Comparison of ENCODE assay signal across 12 cellular contexts in genomic region chr19:42898656-42899055, GRCh38. TPM values are rescaled to one million over a fixed set of nuclear protein-coding genes. Genes with fewer than 3 reads are reported as not detected.
DNase-seq lines count a peak whose midpoint lies in the region; ATAC-seq, FAIRE-seq and TF ChIP-seq lines count a peak whose summit lies in the region.
"Not testable (repeated sequence)": the region's sequence is repeated elsewhere in the genome, so short reads cannot be mapped to it uniquely, and the experiment has no call there.
"Had no signal": no experiment of that assay in that cellular context is flagged by ENCODE, and none has a peak within 500 bp of the region (broad histone marks: within the 10 kb centered on the region; RNA-seq: fewer than 3 reads in every experiment).

No MANE protein-coding gene starts in this region.

- H3K27me3 Mint-ChIP-seq in HFFc6 (ENCODE audit: insufficient read depth), result not testable (repeated sequence)

- not testable (repeated sequence) for TF ChIP-seq CTCF in A549 (IDR thresholded peaks at IDR 0.05); HFFc6 (IDR thresholded peaks at IDR 0.05); PC-3 (conservative IDR thresholded peaks at IDR 0.05; ENCODE audit: low read depth, low read length)

- not testable (repeated sequence) for H3K27me3 ChIP-seq in PC-3 (ENCODE audit: low read length)

- 0% methylated on average over 1 of the region's 1 CpG for WGBS in A549 (ENCODE audit: missing lambda C conversion rate)
- WGBS in mesodermal cell (ENCODE audit: insufficient coverage in 2 of 2), 2 experiments, result no CpG with 5 or more reads among the region's 1 CpG

- not testable (repeated sequence) for H3K36me3 ChIP-seq in PC-3 (ENCODE audit: low read depth, low read length); mesodermal cell (ENCODE audit: control insufficient read depth, insufficient read depth, low read length)

- H3K4me1 Mint-ChIP-seq in HFFc6 (ENCODE audit: low read depth), result peaks cover 66% of the 10 kb centered on the region

- H3K27ac Mint-ChIP-seq in HFFc6, result peak overlapping the region; percentile 95

- not testable (repeated sequence) for TF ChIP-seq POLR2A in A549 (IDR thresholded peaks at IDR 0.05; ENCODE audit: low read length)

- BruUV-seq in PC-3 (replicated peaks; lab: Mats Ljungman, UMichigan), result not testable (repeated sequence)

- POLR2A ChIA-PET in A549 (lab: Yijun Ruan, JAX); PC-3 (lab: Charles Lee; ENCODE audit: unreplicated experiment): not testable (repeated sequence)

- not testable (repeated sequence) for H3K9me2 ChIP-seq in PC-3 (replicated peaks; ENCODE audit: low read length)

- peak; percentile 68 to 81; a peak in 4 of 5 replicates for TF ChIP-seq EP300 in A549 (IDR thresholded peaks at IDR 0.05)

- intact Hi-C loops in PC-3 (cut with micrococcal nuclease), result not testable (repeated sequence)

- H3K9ac ChIP-seq in PC-3 (ENCODE audit: low read length), result peak overlapping the region; percentile 85

- H3K4me3 ChIP-seq in A549; PC-3 (ENCODE audit: low read length); mesodermal cell (ENCODE audit: extremely low read depth, insufficient read depth, low read length, poor library complexity, severe bottlenecking): not testable (repeated sequence)

- peaks cover 26% of the 10 kb centered on the region for H3K9me3 ChIP-seq in A549
- H3K9me3 ChIP-seq in PC-3 (ENCODE audit: low read length); mesodermal cell (ENCODE audit: control insufficient read depth, low read length): not testable (repeated sequence)

- H3K4me2 ChIP-seq in A549 (peak overlapping the region; percentile 53), PC-3 (ENCODE audit: low read length) (peak overlapping the region; percentile 65)

- not testable (repeated sequence) for ATAC-seq in A549, PC-3

- TF ChIP-seq RAD21 in A549 (conservative IDR thresholded peaks at IDR 0.05 in 1 of 2, IDR thresholded peaks at IDR 0.05 in 1 of 2), result peak; percentile 5 to 35; a peak in 2 of 5 replicates

- FAIRE-seq in A549 (lab: Jason Lieb, UNC), result not testable (repeated sequence)

- not testable (repeated sequence) for H2AFZ ChIP-seq in PC-3 (ENCODE audit: low read length)

- H3K27ac ChIP-seq in A549, result peak overlapping the region; percentile 71 to 84
- peak overlapping the region; percentile 99 for H3K27ac ChIP-seq in PC-3 (ENCODE audit: low read length)
- H3K27ac ChIP-seq in mesodermal cell (ENCODE audit: low read depth, low read length, severe bottlenecking), result peak overlapping the region; percentile 66

- H4K20me1 ChIP-seq in PC-3 (ENCODE audit: low read length), result not testable (repeated sequence)

- H3K4me1 ChIP-seq in A549 (peaks cover 36% of the 10 kb centered on the region), PC-3 (ENCODE audit: insufficient read depth, low read length) (peaks cover 31% of the 10 kb centered on the region), mesodermal cell (ENCODE audit: control insufficient read depth, insufficient read depth, low read length, poor library complexity, severe bottlenecking) (peaks cover 13% of the 10 kb centered on the region)

- H3K79me2 ChIP-seq in PC-3 (ENCODE audit: low read length), result not testable (repeated sequence)

- H3K9me3 Mint-ChIP-seq in HFFc6, result peaks cover 16% of the 10 kb centered on the region

- DNase-seq in A549 (ENCODE audit: low read depth in 1 of 2, low spot score in 1 of 2) (peak in 1 of 2 experiments; percentile 81), ELR (ENCODE audit: low read depth) (peak; percentile 56), HFFc6 (peak; percentile 78), PC-3 (peak; percentile 69), SW480 (ENCODE audit: low spot score) (peak; percentile 69), cerebellar cortex (ENCODE audit: low spot score) (peak; percentile 44), fibroblast of peridontal ligament (ENCODE audit: extremely low read depth) (peak; percentile 33)

- CTCF ChIA-PET in A549 (lab: Yijun Ruan, JAX), result interaction anchor here (0.9 to 2.1 kb wide), 5 partner anchors 11 to 332 kb away, joined by 3 to 6 read pairs (median 4); no protein-coding TSS in a partner anchor
- CTCF ChIA-PET in PC-3 (lab: Charles Lee), result not testable (repeated sequence)

- peak overlapping the region; percentile 76; the same call in 1 of the 2 replicates for H3K4me3 Mint-ChIP-seq in HFFc6

- H3F3A ChIP-seq in PC-3 (ENCODE audit: low read length, unreplicated experiment), result not testable (repeated sequence)

- H3K36me3 Mint-ChIP-seq in HFFc6 (ENCODE audit: low read depth), result peaks cover 33% of the 10 kb centered on the region

TF ChIP-seq in A549, 52 proteins besides CTCF, POLR2A, EP300 and RAD21:
- peak; percentile 61; the same call in 1 of the 2 replicates for TF ChIP-seq HOXB5 (CRISPR knock-in tag; IDR thresholded peaks at IDR 0.05)
- TF ChIP-seq MYC (IDR thresholded peaks at IDR 0.05; ENCODE audit: borderline replicate concordance, low read length), result 0 out of 2 replicates have a peak, but pooled peaks have one; percentile 33
- TF ChIP-seq CEBPB (IDR thresholded peaks at IDR 0.05), result peak in 1 of 2 experiments; percentile 76; a peak in 2 of 4 replicates
- TF ChIP-seq PBX3 (IDR thresholded peaks at IDR 0.05), result peak; percentile 64; the same call in 1 of the 2 replicates
- not testable (repeated sequence) for TF ChIP-seq FOSL2 (IDR thresholded peaks at IDR 0.05)
- TF ChIP-seq FOSL2 (CRISPR knock-in tag; IDR thresholded peaks at IDR 0.05), result peak; percentile 77
- 0 out of 2 replicates have a peak, but pooled peaks have one; percentile 23 for TF ChIP-seq JUNB (IDR thresholded peaks at IDR 0.05)
- TF ChIP-seq MAX (IDR thresholded peaks at IDR 0.05), result 0 out of 2 replicates have a peak, but pooled peaks have one; percentile 37
- TF ChIP-seq GATA3 (IDR thresholded peaks at IDR 0.05; ENCODE audit: borderline replicate concordance), result peak; percentile 98
- peak; percentile 30 to 47; a peak in 1 of 5 replicates for TF ChIP-seq JUN (IDR thresholded peaks at IDR 0.05)
TF ChIP-seq in A549: peak in this region for 9; not testable (repeated sequence) for 43.

RNA-seq across cellular contexts. Expression of gene PSG6, which starts 19.0 kb away (rescaled TPM):
- polyA plus RNA-seq in A549 (2011; rRNA removed), result 0.05 TPM in 1 of 2 replicates, not detected in the other
- 0.06 TPM in 1 of 2 replicates, not detected in the other for polyA plus RNA-seq in A549 (2012; cell fraction: cytosol; rRNA removed)
- polyA plus RNA-seq in A549 (2012; cell fraction: nucleus; rRNA removed), result not detected in 2 replicates
- polyA plus RNA-seq in A549 (2017; fragmentation: RNase III; extraction: RNeasy Plus Mini Kit Qiagen cat#74134 plus additional on column Dnase treatment), result not detected in 3 replicates
- not detected in 2 replicates for polyA minus RNA-seq in A549 (2011; rRNA and poly(A)+ RNA removed)
- total RNA-seq in HFFc6 (2021; fragmentation: NEBNext Ultra II Directional; extraction: Animal tissue kit (Norgen Biotek cat#: 25700)), result 1 to 10 TPM in 3 of 6 experiments, under 1 TPM in 3; 0.31 to 1.1 (median 0.99) TPM
- total RNA-seq in PC-3 (2014; rRNA removed), result not detected in 2 replicates
- polyA plus RNA-seq in mesodermal cell (2013, experiment 1 of 2), result not detected
- polyA plus RNA-seq in mesodermal cell (2013, experiment 2 of 2), result not detected
- total RNA-seq: CD4-positive, alpha-beta memory T cell; H7; LHCN-M2 had no signal
- polyA plus RNA-seq: AG04450; CD4-positive, alpha-beta memory T cell had no signal

RNA-seq across cellular contexts. Expression of gene PSG1, which starts 19.1 kb away (rescaled TPM):
- polyA plus RNA-seq in A549 (2011; rRNA removed), result 0.16 and 0.22 TPM in 2 replicates
- polyA plus RNA-seq in A549 (2012; cell fraction: cytosol; rRNA removed), result 0.16 and 0.26 TPM in 2 replicates
- polyA plus RNA-seq in A549 (2012; cell fraction: nucleus; rRNA removed), result 0.32 and 0.43 TPM in 2 replicates
- 0.28 to 0.41 TPM (median 0.30 TPM) in 3 replicates for polyA plus RNA-seq in A549 (2017; fragmentation: RNase III; extraction: RNeasy Plus Mini Kit Qiagen cat#74134 plus additional on column Dnase treatment)
- polyA minus RNA-seq in A549 (2011; rRNA and poly(A)+ RNA removed), result 0.10 and 0.12 TPM in 2 replicates
- 10 to 100 TPM in 1 of 6 experiments, 1 to 10 TPM in 5; 4.3 to 10.5 (median 8.6) TPM for total RNA-seq in HFFc6 (2021; fragmentation: NEBNext Ultra II Directional; extraction: Animal tissue kit (Norgen Biotek cat#: 25700))
- total RNA-seq in PC-3 (2014; rRNA removed), result not detected in 2 replicates
- 0.11 TPM for polyA plus RNA-seq in mesodermal cell (2013, experiment 1 of 2)
- 0.35 TPM for polyA plus RNA-seq in mesodermal cell (2013, experiment 2 of 2)
- total RNA-seq: CD4-positive, alpha-beta memory T cell; H7 had no signal
- polyA plus RNA-seq: CD4-positive, alpha-beta memory T cell had no signal

RNA-seq across cellular contexts. Expression of gene PSG7, which starts 38.4 kb away (rescaled TPM):
- polyA plus RNA-seq in A549 (2011; rRNA removed) (not detected in 2 replicates), A549 (2017; fragmentation: RNase III; extraction: RNeasy Plus Mini Kit Qiagen cat#74134 plus additional on column Dnase treatment) (0.07 TPM in 1 of 3 replicates, not detected in the others)
- polyA plus RNA-seq in A549 (2012; cell fraction: cytosol; rRNA removed), result 0.04 TPM in 1 of 2 replicates, not detected in the other
- polyA plus RNA-seq in A549 (2012; cell fraction: nucleus; rRNA removed), result not detected in 2 replicates
- not detected in 2 replicates for polyA minus RNA-seq in A549 (2011; rRNA and poly(A)+ RNA removed)
- total RNA-seq in HFFc6 (2021; fragmentation: NEBNext Ultra II Directional; extraction: Animal tissue kit (Norgen Biotek cat#: 25700)), result under 1 TPM in 5 of 6 experiments, not detected in 1; 0.10 to 0.28 (median 0.18) TPM
- not detected in 2 replicates for total RNA-seq in PC-3 (2014; rRNA removed)
- polyA plus RNA-seq in mesodermal cell (2013, experiment 1 of 2), result 0.22 TPM
- polyA plus RNA-seq in mesodermal cell (2013, experiment 2 of 2), result not detected
- total RNA-seq: CD4-positive, alpha-beta memory T cell; H7; LHCN-M2 had no signal
- polyA plus RNA-seq: CD4-positive, alpha-beta memory T cell had no signal
